9 cellular contexts compared by ENCODE assay signal in genomic region chr12:91577586-91578539, GRCh38.
A peak's percentile ranks its signal among the peaks of the same experiment; 100 is the strongest.
DNase-seq lines count a peak whose midpoint lies in the region; ATAC-seq and TF ChIP-seq lines count a peak whose summit lies in the region.
"Had no signal": no experiment of that assay in that cellular context is flagged by ENCODE, and none has a peak within 500 bp of the region (broad histone marks: within the 10 kb centered on the region; RNA-seq: fewer than 3 reads in every experiment).

No MANE protein-coding gene starts in this region.

- H3K27me3 ChIP-seq in sigmoid colon = no peaks in the 10 kb centered on the region
- H3K27me3 ChIP-seq: SJSA1 had no signal

- no peaks in the 10 kb centered on the region for H3K36me3 ChIP-seq in sigmoid colon
- H3K36me3 ChIP-seq: SJSA1 had no signal

- no peak for TF ChIP-seq EP300 in sigmoid colon (IDR thresholded peaks at IDR 0.05)

- TF ChIP-seq CTCF in natural killer cell (IDR thresholded peaks at IDR 0.05) (peak; percentile 86), sigmoid colon (IDR thresholded peaks at IDR 0.05) (peak in 2 of 4 experiments; percentile 42 to 58)

- H3K4me1 ChIP-seq in sigmoid colon = peaks cover 0 to 12% (median 12%) of the 10 kb centered on the region in 4 donors
- H3K4me1 ChIP-seq: SJSA1 had no signal

- H3K27me3 Mint-ChIP-seq in natural killer cell (ENCODE audit: low read depth in 2 of 2) = peaks cover 8 to 29% of the 10 kb centered on the region in 2 donors

- H3K4me3 Mint-ChIP-seq in natural killer cell = peak overlapping the region; percentile 77

- intact Hi-C loops in natural killer cell (cut with micrococcal nuclease) (loop anchor here (5.0 kb wide), 2 partner anchors 564 to 994 kb away; no protein-coding TSS in a partner anchor), sigmoid colon (cut with DNase I) (loop anchor here (2.0 to 5.0 kb wide), 2 partner anchors 569 to 993 kb away; partner anchors contain the start of gene BTG1)

- H3K4me3 ChIP-seq in sigmoid colon = peak overlapping the region in 1 of 4 donors; percentile 8
- H3K4me3 ChIP-seq: SJSA1 had no signal

- no peaks in the 10 kb centered on the region for H3K36me3 Mint-ChIP-seq in natural killer cell

- no peaks in the 10 kb centered on the region for H3K9me3 ChIP-seq in sigmoid colon
- H3K9me3 ChIP-seq: SJSA1 had no signal

- ATAC-seq in GM18499 (IDR thresholded peaks at IDR 0.05; ENCODE audit: insufficient read depth, unreplicated experiment) = peak; percentile 56
- peak; percentile 78 for ATAC-seq in SK-N-SH treated with all-trans-retinoic acid at 6 μM for 48 hours
- ATAC-seq in natural killer cell = peak; percentile 62 to 79 (median 75)
- no peak for ATAC-seq in HG02840 (IDR thresholded peaks at IDR 0.05; ENCODE audit: low FRiP score, unreplicated experiment)

- TF ChIP-seq POLR2A in sigmoid colon (IDR thresholded peaks at IDR 0.05) = no peak

- peak overlapping the region in 1 of 4 donors; percentile 19 for H3K27ac ChIP-seq in sigmoid colon
- H3K27ac ChIP-seq: SJSA1 had no signal

- peaks cover 5 to 9% of the 10 kb centered on the region in 2 donors for H3K4me1 Mint-ChIP-seq in natural killer cell

- no peak overlapping the region for H3K27ac Mint-ChIP-seq in natural killer cell

- WGBS in sigmoid colon, 2 donors = 17 to 29% methylated on average over 7 of the region's 7 CpGs

- DNase-seq in AML-193 (lab: John Stamatoyannopoulos, UW) (peak; percentile 61 to 64), HS-27A (ENCODE audit: low read depth) (peak; percentile 2), epidermal melanocyte (ENCODE audit: insufficient read length, low spot score) (peak; percentile 29), natural killer cell (no peak), sigmoid colon (no peak)

- H3K9me3 Mint-ChIP-seq in natural killer cell = no peaks in the 10 kb centered on the region

TF ChIP-seq in SK-N-SH treated with all-trans-retinoic acid at 6 μM for 48 hours, 23 proteins besides CTCF, POLR2A, EP300 and RAD21:
- TF ChIP-seq ISL1 (CRISPR knock-in tag; IDR thresholded peaks at IDR 0.05) (no peak), TCF4 (CRISPR knock-in tag; IDR thresholded peaks at IDR 0.05; ENCODE audit: borderline replicate concordance) (no peak), PPARA (CRISPR knock-in tag; IDR thresholded peaks at IDR 0.05; ENCODE audit: borderline replicate concordance) (no peak), RARB (CRISPR knock-in tag; IDR thresholded peaks at IDR 0.05) (no peak), ARNTL (CRISPR knock-in tag; IDR thresholded peaks at IDR 0.05; ENCODE audit: borderline replicate concordance, low read depth) (no peak), ESRRG (CRISPR knock-in tag; IDR thresholded peaks at IDR 0.05) (no peak), CSRNP3 (CRISPR knock-in tag; IDR thresholded peaks at IDR 0.05) (no peak), CSDC2 (CRISPR knock-in tag; IDR thresholded peaks at IDR 0.05) (no peak), ZNF8 (CRISPR knock-in tag; IDR thresholded peaks at IDR 0.05) (no peak)

Comparison
In these comparisons a context has a peak if more than half of its experiments do, and no peak if none do; other contexts are left out.
1. DNase-seq: peak in AML-193 (2 of 2), HS-27A (single experiment) and epidermal melanocyte (single experiment); none in natural killer cell (single experiment) and sigmoid colon (single experiment).